Comparison of ENCODE assay signal across 1 cellular context in genomic region chr14:102532204-102532658, GRCh38.
TF ChIP-seq lines count a peak whose summit lies in the region.

No MANE protein-coding gene starts in this region.

TF ChIP-seq in H1, 55 proteins besides CTCF, POLR2A, EP300 and RAD21:
- no peak for TF ChIP-seq SRF (IDR thresholded peaks at IDR 0.05; ENCODE audit: low read depth, low read length)
- peak; percentile 71; the same call in 1 of the 2 replicates for TF ChIP-seq KDM1A (IDR thresholded peaks at IDR 0.05; ENCODE audit: borderline replicate concordance, low read length)
